11 cellular contexts compared by ENCODE assay signal in the genomic region with DNA sequence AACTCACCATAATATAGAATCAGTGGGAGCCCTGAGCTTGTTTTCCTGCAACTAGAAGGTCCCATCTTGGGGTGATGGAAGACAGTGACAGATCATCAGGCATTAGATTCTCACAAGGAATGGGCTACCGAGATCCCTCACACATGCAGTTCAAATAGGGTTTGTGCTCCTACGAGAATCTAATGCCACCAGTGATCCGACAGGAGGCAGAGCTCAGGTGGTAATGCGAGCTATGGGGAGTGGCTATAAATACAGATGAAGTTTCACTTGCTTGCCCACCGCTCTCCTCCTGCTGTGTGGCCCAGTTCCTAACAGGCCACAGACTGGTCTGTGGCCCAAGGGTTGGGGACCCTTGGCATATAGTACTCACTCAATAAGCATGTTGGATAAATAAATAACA.
"Had no signal": no experiment of that assay in that cellular context is flagged by ENCODE, and none has a peak within 500 bp of the region (broad histone marks: within the 10 kb centered on the region; RNA-seq: fewer than 3 reads in every experiment).

No MANE protein-coding gene starts in this region.

- FAIRE-seq: H1, H54 had no signal

- H3K4me2 ChIP-seq: GM23338 had no signal

- H3K9me3 Mint-ChIP-seq: HFFc6 had no signal

- ATAC-seq: GM23338, HCT116 had no signal

- H3K4me3 ChIP-seq: GM23248, GM23338, HAP-1 had no signal

- DNase-seq: GM23248, GOT3, H7, H9, HCEC 1CT, HFFc6 had no signal

- H2AFZ ChIP-seq: GM23248, GM23338 had no signal

- H3K27ac Mint-ChIP-seq: GM23338, H9, HFFc6 had no signal

- H3K27ac ChIP-seq: GM23248 had no signal

- H3K9me3 ChIP-seq: HAP-1 had no signal

- H3K36me3 ChIP-seq: HAP-1 had no signal

- H3K9ac ChIP-seq: GM23248 had no signal

- H3K4me3 Mint-ChIP-seq: GM23338, H9, HFFc6 had no signal
